Comparison of ENCODE assay signal across 8 cellular contexts in the genomic region with DNA sequence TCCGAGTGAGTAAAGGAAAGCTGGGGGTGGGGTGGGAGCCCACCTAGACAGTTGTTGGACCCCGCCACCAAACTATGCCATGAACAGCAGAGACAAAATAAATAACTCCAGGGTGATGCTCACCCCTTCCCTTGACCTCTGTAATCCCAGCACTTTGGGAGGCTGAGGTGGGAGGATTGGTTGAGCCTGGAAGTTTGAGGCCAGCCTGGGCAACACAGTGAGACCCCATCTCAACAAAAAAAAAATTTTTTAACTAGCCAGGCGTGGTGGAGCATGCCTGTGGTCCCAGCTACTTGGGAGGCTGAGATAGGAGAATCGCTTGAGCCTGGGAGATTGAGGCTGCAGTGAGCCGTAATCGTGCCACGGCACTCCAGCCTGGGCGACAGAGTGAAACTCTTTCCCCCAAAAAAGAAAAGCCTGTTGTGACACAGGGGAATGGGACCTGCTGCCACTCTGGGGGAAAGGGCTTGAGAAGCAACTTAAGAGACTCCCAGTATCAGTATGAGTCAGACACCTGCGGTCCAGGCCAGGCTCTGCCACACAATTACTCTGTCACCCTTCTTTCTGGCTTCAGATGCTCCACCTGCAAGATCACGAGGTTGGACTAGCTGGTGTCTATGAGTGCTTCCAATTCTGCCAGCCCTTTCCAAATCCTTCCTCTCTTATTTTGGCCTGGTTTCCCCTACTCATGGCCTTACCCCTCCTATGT. TPM values are rescaled to one million over a fixed set of nuclear protein-coding genes. Genes with fewer than 3 reads are reported as not detected.
A peak's percentile ranks its signal among the peaks of the same experiment; 100 is the strongest.
DNase-seq lines count a peak whose midpoint lies in the region; ATAC-seq and TF ChIP-seq lines count a peak whose summit lies in the region.

No MANE protein-coding gene starts in this region.

- H3K4me3 ChIP-seq in NB4 (ENCODE audit: low read depth, low read length) (no peak overlapping the region), right atrium auricular region (no peak overlapping the region), SJCRH30 (no peak overlapping the region), prostate gland (no peak overlapping the region)

- H3K9me3 ChIP-seq in right atrium auricular region: no peaks in the 10 kb centered on the region
- no peaks in the 10 kb centered on the region for H3K9me3 ChIP-seq in SJCRH30 (replicated peaks)
- H3K9me3 ChIP-seq in prostate gland: no peaks in the 10 kb centered on the region

- TF ChIP-seq POLR2A in NB4 (IDR thresholded peaks at IDR 0.05; ENCODE audit: extremely low read depth, insufficient read length): no peak
- no peak for TF ChIP-seq POLR2A in prostate gland (IDR thresholded peaks at IDR 0.05)

- intact Hi-C loops in prostate gland (cut with DNase I): no loop called here

- 92% methylated on average over 10 of the region's 10 CpGs for WGBS in prostate gland

- H3K4me1 ChIP-seq in right atrium auricular region (peaks cover 0 to 57% of the 10 kb centered on the region in 2 donors), SJCRH30 (peaks cover 13% of the 10 kb centered on the region), prostate gland (replicated peaks) (no peaks in the 10 kb centered on the region)

- peak; percentile 51 for DNase-seq in H4 (ENCODE audit: low spot score)
- peak; percentile 39 for DNase-seq in NB4 (ENCODE audit: low read depth)
- no peak for DNase-seq in right atrium auricular region (ENCODE audit: low spot score)
- no peak for DNase-seq in SJCRH30
- no peak for DNase-seq in retina
- DNase-seq in NCI-H2107 treated with DMSO at 0.1 percent for 48 hours (lab: John Stamatoyannopoulos, UW; ENCODE audit: unreplicated experiment): no peak
- DNase-seq in prostate gland (ENCODE audit: low spot score): no peak

- H3K36me3 ChIP-seq in right atrium auricular region (no peaks in the 10 kb centered on the region), SJCRH30 (peaks cover 44% of the 10 kb centered on the region), prostate gland (no peaks in the 10 kb centered on the region)

- TF ChIP-seq CTCF in NB4 (IDR thresholded peaks at IDR 0.05; ENCODE audit: low read depth, low read length): no peak
- TF ChIP-seq CTCF in right atrium auricular region (IDR thresholded peaks at IDR 0.05): no peak
- no peak for TF ChIP-seq CTCF in prostate gland (IDR thresholded peaks at IDR 0.05)

- ATAC-seq in GM18858 (IDR thresholded peaks at IDR 0.05; ENCODE audit: unreplicated experiment): peak; percentile 58

- H3K27me3 ChIP-seq in right atrium auricular region: no peaks in the 10 kb centered on the region
- no peaks in the 10 kb centered on the region for H3K27me3 ChIP-seq in SJCRH30
- no peaks in the 10 kb centered on the region for H3K27me3 ChIP-seq in prostate gland (replicated peaks; ENCODE audit: insufficient read depth)

- H3K27ac ChIP-seq in right atrium auricular region: peak overlapping the region; percentile 74 to 90
- H3K27ac ChIP-seq in SJCRH30: no peak overlapping the region
- H3K27ac ChIP-seq in prostate gland: no peak overlapping the region

RNA-seq across cellular contexts. Expression of gene SGCA, which starts 5.0 kb away (rescaled TPM):
- 0.45 TPM in 1 of 2 replicates, not detected in the other for total RNA-seq in H4 (2014; rRNA removed; shearing (Covaris generic))
- 100 to 1,000 TPM; 120 to 207 TPM for total RNA-seq in right atrium auricular region
- 43.2 and 43.4 TPM in 2 replicates for total RNA-seq in SJCRH30 (2014; rRNA removed; shearing (Covaris generic))
- 10 to 100 TPM; 13.9 to 19.4 TPM for total RNA-seq in prostate gland

RNA-seq across cellular contexts. Expression of gene PPP1R9B, which starts 20.3 kb away (rescaled TPM):
- 16.3 and 18.5 TPM in 2 replicates for total RNA-seq in H4 (2014; rRNA removed; shearing (Covaris generic))
- total RNA-seq in right atrium auricular region (10 to 100 TPM; 16.9 to 24.2 TPM), prostate gland (10 to 100 TPM; 36.2 to 79.7 TPM)
- 32.1 TPM in 2 replicates for total RNA-seq in SJCRH30 (2014; rRNA removed; shearing (Covaris generic))

RNA-seq across cellular contexts. Expression of gene COL1A1, which starts 30.6 kb away (rescaled TPM):
- 11.1 and 25.7 TPM in 2 replicates for total RNA-seq in H4 (2014; rRNA removed; shearing (Covaris generic))
- 100 to 1,000 TPM in 1 of 2 donors, 10 to 100 TPM in 1; 19.8 to 180 TPM for total RNA-seq in right atrium auricular region
- 4.2 and 4.4 TPM in 2 replicates for total RNA-seq in SJCRH30 (2014; rRNA removed; shearing (Covaris generic))
- total RNA-seq in prostate gland: 10 to 100 TPM; 21.5 to 81.0 TPM

RNA-seq across cellular contexts. Expression of gene SAMD14, which starts 40.9 kb away (rescaled TPM):
- 0.70 and 1.2 TPM in 2 replicates for total RNA-seq in H4 (2014; rRNA removed; shearing (Covaris generic))
- total RNA-seq in right atrium auricular region: 1 to 10 TPM in 1 of 2 donors, under 1 TPM in 1; 0.78 to 1.1 TPM
- 2.4 and 3.1 TPM in 2 replicates for total RNA-seq in SJCRH30 (2014; rRNA removed; shearing (Covaris generic))
- 1 to 10 TPM; 2.5 to 7.4 TPM for total RNA-seq in prostate gland

Comparison
In these comparisons a context has a peak if more than half of its experiments do, and no peak if none do; other contexts are left out.
1. DNase-seq: peak in H4 (single experiment) and NB4 (single experiment); none in right atrium auricular region (single experiment), SJCRH30 (0 of 2), retina (single experiment), NCI-H2107 treated with DMSO at 0.1 percent for 48 hours (single experiment) and prostate gland (single experiment).
2. H3K27ac ChIP-seq: peak in right atrium auricular region (2 of 2); none in SJCRH30 (single experiment) and prostate gland (0 of 2).
3. RNA of gene SGCA, which starts 5.0 kb away (total RNA-seq): 120 to 207 TPM in right atrium auricular region, 43.2 to 43.4 TPM in SJCRH30 and 13.9 to 19.4 TPM in prostate gland; 0.45 TPM in H4; every median in the first group is over 10 times any median in the second.